ENCODE assay signal across 15 cellular contexts in the genomic region with DNA sequence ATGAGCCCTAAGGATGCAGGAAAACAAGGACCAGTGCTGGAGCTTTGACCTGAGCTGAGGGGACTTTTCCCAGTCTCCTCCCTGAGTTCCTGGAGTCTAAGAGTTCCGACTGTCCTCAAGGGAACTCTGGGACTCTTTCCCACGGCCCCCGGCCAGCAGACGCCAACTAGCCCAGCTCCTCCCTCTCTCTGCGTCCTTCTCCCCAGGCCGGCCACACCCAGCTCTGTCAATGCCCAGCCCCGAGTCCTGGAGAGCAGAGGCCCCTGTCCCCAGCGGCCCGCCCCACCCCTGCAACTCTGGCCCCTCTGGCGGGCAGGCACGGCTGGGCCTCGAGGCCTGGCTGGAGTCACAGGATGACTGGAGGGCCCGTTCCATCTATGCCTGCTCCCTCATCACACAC. TPM values are rescaled to one million over a fixed set of nuclear protein-coding genes. Genes with fewer than 3 reads are reported as not detected.
DNase-seq lines count a peak whose midpoint lies in the region; ATAC-seq and TF ChIP-seq lines count a peak whose summit lies in the region.
"Had no signal": no experiment of that assay in that cellular context is flagged by ENCODE, and none has a peak within 500 bp of the region (broad histone marks: within the 10 kb centered on the region; RNA-seq: fewer than 3 reads in every experiment).

No MANE protein-coding gene starts in this region.

- peaks cover 4% of the 10 kb centered on the region; the same call in 1 of the 2 replicates for H3K36me3 ChIP-seq in BLaER1
- H3K36me3 ChIP-seq in hepatocyte (replicated peaks; ENCODE audit: insufficient read depth, low read depth), result no peaks in the 10 kb centered on the region
- H3K36me3 ChIP-seq in gastrocnemius medialis, result no peaks in the 10 kb centered on the region

- intact Hi-C loops in gastrocnemius medialis (cut with DNase I; ENCODE audit: low total_unique reads), result no loop called here

- H4K20me1 ChIP-seq in BLaER1 (peaks cover 59% of the 10 kb centered on the region), hepatocyte (ENCODE audit: insufficient read depth, poor library complexity, severe bottlenecking) (peaks cover 5% of the 10 kb centered on the region)

- H3K4me1 ChIP-seq in BLaER1, result peaks cover 79% of the 10 kb centered on the region
- H3K4me1 ChIP-seq in hepatocyte (ENCODE audit: insufficient read depth), result peaks cover 19% of the 10 kb centered on the region
- peaks cover 8 to 13% of the 10 kb centered on the region in 2 donors for H3K4me1 ChIP-seq in gastrocnemius medialis

- H3K27ac ChIP-seq in BLaER1 (no peak overlapping the region), hepatocyte (peak overlapping the region; percentile 23), gastrocnemius medialis (peak overlapping the region; percentile 13 to 53 (median 45))

- DNase-seq in cardiac fibroblast (ENCODE audit: low read depth in 2 of 2) (peak; percentile 37 to 70), hepatocyte (ENCODE audit: low spot score) (peak; percentile 84), gastrocnemius medialis (peak; percentile 30 to 43), GM10266 (ENCODE audit: extremely low spot score) (no peak), DMS153 (lab: John Stamatoyannopoulos, UW) (no peak)
- DNase-seq in stimulated activated CD4-positive, alpha-beta T cell treated with anti-CD3 and anti-CD28 coated beads, Interleukin-12 subunit alpha, Interleukin-12 subunit beta, amount 100 ng/mL, for 4 hours, result no peak
- DNase-seq: activated CD4-positive, alpha-beta memory T cell treated with anti-CD3 and anti-CD28 coated beads for 36 hours; activated effector memory CD4-positive, alpha-beta T cell treated with anti-CD3 and anti-CD28 coated beads, Interleukin-2, amount 50 U/mL, for 16 hours; glutamatergic neuron; NCI-H1092 treated with DMSO at 0.1 percent for 48 hours; NCI-H446; T-helper 9 cell had no signal

- H3K9me3 ChIP-seq in BLaER1, result no peaks in the 10 kb centered on the region
- H3K9me3 ChIP-seq in hepatocyte (ENCODE audit: low read depth), result no peaks in the 10 kb centered on the region
- H3K9me3 ChIP-seq in gastrocnemius medialis, result no peaks in the 10 kb centered on the region

- no peak for TF ChIP-seq POLR2A in gastrocnemius medialis (IDR thresholded peaks at IDR 0.05)

- 33% methylated on average over 11 of the region's 13 CpGs for WGBS in hepatocyte (ENCODE audit: low lambda C conversion rate, missing lambda C conversion rate)

- H3K4me3 ChIP-seq in BLaER1 (no peak overlapping the region), cardiac fibroblast (replicated peaks in 1 of 2; ENCODE audit: low read depth in 2 of 2, low read length in 2 of 2) (no peak overlapping the region), hepatocyte (no peak overlapping the region), gastrocnemius medialis (no peak overlapping the region)

- H3K9me2 ChIP-seq in hepatocyte (replicated peaks; ENCODE audit: insufficient read depth), result no peaks in the 10 kb centered on the region

- no peak overlapping the region for H2AFZ ChIP-seq in hepatocyte

- TF ChIP-seq CTCF in cardiac fibroblast (IDR thresholded peaks at IDR 0.05; ENCODE audit: low read depth, low read length) (no peak), hepatocyte (IDR thresholded peaks at IDR 0.05; ENCODE audit: poor library complexity) (no peak), gastrocnemius medialis (IDR thresholded peaks at IDR 0.05 in 4 of 5, conservative IDR thresholded peaks at IDR 0.05 in 1 of 5) (no peak), GM10266 (IDR thresholded peaks at IDR 0.05; ENCODE audit: control insufficient read depth, insufficient read depth, low read depth, missing control alignments) (no peak)

- ATAC-seq in gastrocnemius medialis, result peak; percentile 65 to 75
- ATAC-seq in HG02623 (IDR thresholded peaks at IDR 0.05; ENCODE audit: unreplicated experiment), result no peak
- ATAC-seq: Panc1 had no signal

- peaks cover 4% of the 10 kb centered on the region for H3K79me2 ChIP-seq in hepatocyte

- H3K27me3 ChIP-seq in BLaER1 (no peaks in the 10 kb centered on the region), hepatocyte (no peaks in the 10 kb centered on the region), gastrocnemius medialis (no peaks in the 10 kb centered on the region)

- in situ Hi-C loops in gastrocnemius medialis (cut with MboI; ENCODE audit: low sequenced_read_pairs in 4 of 4), result no loop called here

- no peak overlapping the region for H3K9ac ChIP-seq in BLaER1

- H3K4me2 ChIP-seq in BLaER1 (peak overlapping the region; percentile 88; the same call in 1 of the 2 replicates), hepatocyte (no peak overlapping the region)

RNA-seq across cellular contexts. Expression of gene NECTIN1, which starts 29.8 kb away (rescaled TPM):
- total RNA-seq in hepatocyte (3.7 and 7.4 TPM in 2 replicates), gastrocnemius medialis (1 to 10 TPM in 2 of 4 donors, under 1 TPM in 2; 0.66 to 2.2 (median 0.92) TPM)
- 3.6 and 6.3 TPM in 2 replicates for polyA plus RNA-seq in hepatocyte

Comparison
In these comparisons a context has a peak if more than half of its experiments do, and no peak if none do; other contexts are left out.
1. DNase-seq: peak in cardiac fibroblast (2 of 2), hepatocyte (single experiment) and gastrocnemius medialis (2 of 2); none in stimulated activated CD4-positive, alpha-beta T cell treated with anti-CD3 and anti-CD28 coated beads, Interleukin-12 subunit alpha, Interleukin-12 subunit beta, amount 100 ng/mL, for 4 hours (single experiment), GM10266 (single experiment) and DMS153 (single experiment).